In genomic region chr6:28978137-28978491, GRCh38 we compare ENCODE assay signal across 10 cellular contexts. TPM values are rescaled to one million over a fixed set of nuclear protein-coding genes. Genes with fewer than 3 reads are reported as not detected.
DNase-seq lines count a peak whose midpoint lies in the region; ATAC-seq and TF ChIP-seq lines count a peak whose summit lies in the region.
"Had no signal": no experiment of that assay in that cellular context is flagged by ENCODE, and none has a peak within 500 bp of the region (broad histone marks: within the 10 kb centered on the region; RNA-seq: fewer than 3 reads in every experiment).

No MANE protein-coding gene starts in this region.

- peaks cover 20% of the 10 kb centered on the region for H3F3A ChIP-seq in GM23248 (ENCODE audit: insufficient read depth)

- ATAC-seq in HG03457 (IDR thresholded peaks at IDR 0.05; ENCODE audit: unreplicated experiment): no peak
- ATAC-seq in HG02852 (IDR thresholded peaks at IDR 0.05; ENCODE audit: unreplicated experiment): no peak

- peak overlapping the region; percentile 73 for H3K4me3 Mint-ChIP-seq in chondrocyte (ENCODE audit: unreplicated experiment)
- H3K4me3 Mint-ChIP-seq in neural crest cell: peak overlapping the region; percentile 71

- H3K4me2 ChIP-seq in GM23248 (ENCODE audit: unreplicated experiment): no peak overlapping the region
- H3K4me2 ChIP-seq in OCI-LY3 (ENCODE audit: low read length): peak overlapping the region; percentile 89; the same call in 1 of the 2 replicates

- H2AFZ ChIP-seq in GM23248 (peak overlapping the region; percentile 85), OCI-LY3 (ENCODE audit: low read depth, low read length) (no peak overlapping the region)

- H3K4me1 Mint-ChIP-seq in chondrocyte (ENCODE audit: low read depth) (peaks cover 22% of the 10 kb centered on the region), neural crest cell (peaks cover 31% of the 10 kb centered on the region)

- H3K27ac ChIP-seq in GM23248 (peak overlapping the region; percentile 54), OCI-LY3 (ENCODE audit: low read length) (no peak overlapping the region)
- H3K27ac ChIP-seq: thyroid gland had no signal

- H3K4me3 ChIP-seq in GM23248 (no peak overlapping the region), OCI-LY3 (ENCODE audit: low read length) (no peak overlapping the region; the same call in 1 of the 2 replicates)

- H3K4me1 ChIP-seq in GM23248 (ENCODE audit: insufficient read depth) (peaks cover 16% of the 10 kb centered on the region; the same call in 1 of the 2 replicates), OCI-LY3 (ENCODE audit: low read length) (peaks cover 22% of the 10 kb centered on the region)

- H3K79me2 ChIP-seq in GM23248 (ENCODE audit: insufficient read depth) (no peaks in the 10 kb centered on the region), OCI-LY3 (ENCODE audit: low read length) (no peaks in the 10 kb centered on the region)

- in situ Hi-C loops in GM23248 (cut with MboI): no loop called here

- H4K20me1 ChIP-seq in GM23248 (ENCODE audit: insufficient read depth) (no peaks in the 10 kb centered on the region), OCI-LY3 (ENCODE audit: insufficient read depth, low read length) (no peaks in the 10 kb centered on the region)

- TF ChIP-seq CTCF in OCI-LY3 (IDR thresholded peaks at IDR 0.05; ENCODE audit: low read depth, low read length): no peak
- TF ChIP-seq CTCF in chondrocyte (IDR thresholded peaks at IDR 0.05): no peak
- no peak for TF ChIP-seq CTCF in neural crest cell (conservative IDR thresholded peaks at IDR 0.05)

- peak overlapping the region; percentile 84 for H3K27ac Mint-ChIP-seq in chondrocyte (ENCODE audit: unreplicated experiment)
- H3K27ac Mint-ChIP-seq in neural crest cell (ENCODE audit: unreplicated experiment): no peak overlapping the region

- 97 to 100% methylated on average over 2 of the region's 2 CpGs for WGBS in GM23248 (ENCODE audit: low coverage in 1 of 2, low lambda C conversion rate in 2 of 2, missing lambda C conversion rate in 2 of 2), 2 experiments

- peaks cover 1% of the 10 kb centered on the region for H3K27me3 Mint-ChIP-seq in chondrocyte (ENCODE audit: low read depth)
- H3K27me3 Mint-ChIP-seq in neural crest cell (ENCODE audit: low read depth): peaks cover 61% of the 10 kb centered on the region

- DNase-seq in GM23248 (no peak), chondrocyte (ENCODE audit: low spot score) (no peak), neural crest cell (ENCODE audit: low read depth, low spot score) (no peak), GM19240 (ENCODE audit: insufficient read length, low spot score) (no peak)
- DNase-seq: activated CD4-positive, alpha-beta T cell treated with anti-CD3 and anti-CD28 coated beads, Interleukin-2, amount 50 U/mL, for 4 hours; dorsolateral prefrontal cortex; thyroid gland had no signal

- no peaks in the 10 kb centered on the region for H3K9me3 ChIP-seq in GM23248 (ENCODE audit: low read depth)
- H3K9me3 ChIP-seq in OCI-LY3 (ENCODE audit: insufficient read depth, low read length): no peaks in the 10 kb centered on the region
- H3K9me3 ChIP-seq: thyroid gland had no signal

- H3K9ac ChIP-seq in GM23248 (peak overlapping the region; percentile 36; the same call in 1 of the 2 replicates), OCI-LY3 (ENCODE audit: low read length) (no peak overlapping the region)

- no peaks in the 10 kb centered on the region for H3K9me2 ChIP-seq in GM23248 (ENCODE audit: insufficient read depth)

- H3K36me3 ChIP-seq in GM23248 (ENCODE audit: low read depth) (no peaks in the 10 kb centered on the region), OCI-LY3 (replicated peaks; ENCODE audit: low read depth, low read length) (no peaks in the 10 kb centered on the region)
- H3K36me3 ChIP-seq: thyroid gland had no signal

- H3K9me3 Mint-ChIP-seq in chondrocyte (ENCODE audit: low read depth) (no peaks in the 10 kb centered on the region), neural crest cell (peaks cover 4% of the 10 kb centered on the region)

- no peaks in the 10 kb centered on the region for H3K27me3 ChIP-seq in GM23248 (replicated peaks; ENCODE audit: insufficient read depth)
- H3K27me3 ChIP-seq in OCI-LY3 (ENCODE audit: low read depth, low read length): no peaks in the 10 kb centered on the region
- H3K27me3 ChIP-seq: dorsolateral prefrontal cortex, thyroid gland had no signal

- H3K36me3 Mint-ChIP-seq in chondrocyte (ENCODE audit: low read depth): no peaks in the 10 kb centered on the region
- H3K36me3 Mint-ChIP-seq in neural crest cell (ENCODE audit: low read depth): peaks cover 5% of the 10 kb centered on the region

RNA-seq across cellular contexts. Expression of gene ZNF311, which starts 27.0 kb away (rescaled TPM):
- 0.54 and 0.76 TPM in 2 replicates for total RNA-seq in GM23248 (2014; rRNA removed; shearing (Covaris generic))
- polyA plus RNA-seq in GM23248 (2016; fragmentation: Nextera tagmentation; extraction: Ambion mirVana): 0.67 and 0.93 TPM in 2 replicates
- total RNA-seq in chondrocyte (0.41 to 0.80 TPM (median 0.52 TPM) in 3 replicates), neural crest cell (1.2 and 1.3 TPM in 2 replicates)

RNA-seq across cellular contexts. Expression of gene TRIM27, which starts 54.3 kb away (rescaled TPM):
- total RNA-seq in GM23248 (2014; rRNA removed; shearing (Covaris generic)): 56.1 and 67.7 TPM in 2 replicates
- polyA plus RNA-seq in GM23248 (2016; fragmentation: Nextera tagmentation; extraction: Ambion mirVana): 40.2 and 42.1 TPM in 2 replicates
- total RNA-seq in chondrocyte (49.6 to 61.8 TPM (median 53.5 TPM) in 3 replicates), neural crest cell (81.7 and 84.2 TPM in 2 replicates)
